Comparison of ENCODE assay signal across 2 cellular contexts in the genomic region with DNA sequence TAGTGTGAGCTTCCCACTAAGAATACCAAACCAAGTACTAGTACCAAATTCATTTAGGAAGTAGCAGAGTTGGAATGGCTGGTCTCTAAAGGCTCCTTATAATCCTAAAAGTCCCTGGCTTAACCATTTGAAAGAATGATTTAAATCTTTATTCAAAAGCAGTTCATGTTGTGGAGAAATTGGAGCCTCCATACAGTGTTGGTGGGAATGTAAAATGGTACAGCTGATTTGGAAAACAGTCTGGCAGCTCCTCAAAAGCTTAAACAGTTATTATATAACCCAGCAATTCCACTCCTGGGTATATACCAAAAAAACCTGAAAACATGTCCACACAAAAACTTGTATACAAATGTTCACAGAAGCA.
TF ChIP-seq lines count a peak whose summit lies in the region.

No MANE protein-coding gene starts in this region.

TF ChIP-seq in SK-N-SH, 30 proteins besides CTCF, POLR2A, EP300 and RAD21 (continued from another document):
- no peak for TF ChIP-seq REST (IDR thresholded peaks at IDR 0.05; ENCODE audit: low read depth, low read length)
- TF ChIP-seq IRF3 (IDR thresholded peaks at IDR 0.05; ENCODE audit: low read depth, low read length) = no peak
- TF ChIP-seq JUND (IDR thresholded peaks at IDR 0.05) = no peak
- TF ChIP-seq ELF1 (IDR thresholded peaks at IDR 0.05) = no peak
- no peak for TF ChIP-seq NFIC (IDR thresholded peaks at IDR 0.05; ENCODE audit: borderline replicate concordance)
- no peak for TF ChIP-seq FOSL2 (IDR thresholded peaks at IDR 0.05; ENCODE audit: borderline replicate concordance, low read depth)
- no peak for TF ChIP-seq YY1 (IDR thresholded peaks at IDR 0.05; ENCODE audit: low read depth)
- no peak for TF ChIP-seq MEF2A (IDR thresholded peaks at IDR 0.05; ENCODE audit: borderline replicate concordance, low read depth)
- no peak for TF ChIP-seq FOXJ3 (CRISPR knock-in tag; IDR thresholded peaks at IDR 0.05)
- TF ChIP-seq, protein P1, sequence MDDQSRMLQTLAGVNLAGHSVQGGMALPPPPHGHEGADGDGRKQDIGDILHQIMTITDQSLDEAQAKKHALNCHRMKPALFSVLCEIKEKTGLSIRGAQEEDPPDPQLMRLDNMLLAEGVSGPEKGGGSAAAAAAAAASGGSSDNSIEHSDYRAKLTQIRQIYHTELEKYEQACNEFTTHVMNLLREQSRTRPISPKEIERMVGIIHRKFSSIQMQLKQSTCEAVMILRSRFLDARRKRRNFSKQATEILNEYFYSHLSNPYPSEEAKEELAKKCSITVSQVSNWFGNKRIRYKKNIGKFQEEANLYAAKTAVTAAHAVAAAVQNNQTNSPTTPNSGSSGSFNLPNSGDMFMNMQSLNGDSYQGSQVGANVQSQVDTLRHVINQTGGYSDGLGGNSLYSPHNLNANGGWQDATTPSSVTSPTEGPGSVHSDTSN (IDR thresholded peaks at IDR 0.05) = no peak
- TF ChIP-seq SIN3A (IDR thresholded peaks at IDR 0.05; ENCODE audit: borderline replicate concordance, low read depth, low read length) = no peak

TF ChIP-seq in SK-N-SH treated with all-trans-retinoic acid at 6 μM for 48 hours, 23 proteins besides CTCF, POLR2A, EP300 and RAD21 (continued from another document):
- TF ChIP-seq, protein P2, sequence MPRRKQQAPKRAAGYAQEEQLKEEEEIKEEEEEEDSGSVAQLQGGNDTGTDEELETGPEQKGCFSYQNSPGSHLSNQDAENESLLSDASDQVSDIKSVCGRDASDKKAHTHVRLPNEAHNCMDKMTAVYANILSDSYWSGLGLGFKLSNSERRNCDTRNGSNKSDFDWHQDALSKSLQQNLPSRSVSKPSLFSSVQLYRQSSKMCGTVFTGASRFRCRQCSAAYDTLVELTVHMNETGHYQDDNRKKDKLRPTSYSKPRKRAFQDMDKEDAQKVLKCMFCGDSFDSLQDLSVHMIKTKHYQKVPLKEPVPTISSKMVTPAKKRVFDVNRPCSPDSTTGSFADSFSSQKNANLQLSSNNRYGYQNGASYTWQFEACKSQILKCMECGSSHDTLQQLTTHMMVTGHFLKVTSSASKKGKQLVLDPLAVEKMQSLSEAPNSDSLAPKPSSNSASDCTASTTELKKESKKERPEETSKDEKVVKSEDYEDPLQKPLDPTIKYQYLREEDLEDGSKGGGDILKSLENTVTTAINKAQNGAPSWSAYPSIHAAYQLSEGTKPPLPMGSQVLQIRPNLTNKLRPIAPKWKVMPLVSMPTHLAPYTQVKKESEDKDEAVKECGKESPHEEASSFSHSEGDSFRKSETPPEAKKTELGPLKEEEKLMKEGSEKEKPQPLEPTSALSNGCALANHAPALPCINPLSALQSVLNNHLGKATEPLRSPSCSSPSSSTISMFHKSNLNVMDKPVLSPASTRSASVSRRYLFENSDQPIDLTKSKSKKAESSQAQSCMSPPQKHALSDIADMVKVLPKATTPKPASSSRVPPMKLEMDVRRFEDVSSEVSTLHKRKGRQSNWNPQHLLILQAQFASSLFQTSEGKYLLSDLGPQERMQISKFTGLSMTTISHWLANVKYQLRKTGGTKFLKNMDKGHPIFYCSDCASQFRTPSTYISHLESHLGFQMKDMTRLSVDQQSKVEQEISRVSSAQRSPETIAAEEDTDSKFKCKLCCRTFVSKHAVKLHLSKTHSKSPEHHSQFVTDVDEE (CRISPR knock-in tag; IDR thresholded peaks at IDR 0.05) = no peak
- TF ChIP-seq OSR1 (CRISPR knock-in tag; IDR thresholded peaks at IDR 0.05) (no peak), ISL1 (CRISPR knock-in tag; IDR thresholded peaks at IDR 0.05) (no peak), TCF4 (CRISPR knock-in tag; IDR thresholded peaks at IDR 0.05; ENCODE audit: borderline replicate concordance) (no peak), TOX (CRISPR knock-in tag; IDR thresholded peaks at IDR 0.05; ENCODE audit: borderline replicate concordance) (no peak)
- TF ChIP-seq, protein P3, sequence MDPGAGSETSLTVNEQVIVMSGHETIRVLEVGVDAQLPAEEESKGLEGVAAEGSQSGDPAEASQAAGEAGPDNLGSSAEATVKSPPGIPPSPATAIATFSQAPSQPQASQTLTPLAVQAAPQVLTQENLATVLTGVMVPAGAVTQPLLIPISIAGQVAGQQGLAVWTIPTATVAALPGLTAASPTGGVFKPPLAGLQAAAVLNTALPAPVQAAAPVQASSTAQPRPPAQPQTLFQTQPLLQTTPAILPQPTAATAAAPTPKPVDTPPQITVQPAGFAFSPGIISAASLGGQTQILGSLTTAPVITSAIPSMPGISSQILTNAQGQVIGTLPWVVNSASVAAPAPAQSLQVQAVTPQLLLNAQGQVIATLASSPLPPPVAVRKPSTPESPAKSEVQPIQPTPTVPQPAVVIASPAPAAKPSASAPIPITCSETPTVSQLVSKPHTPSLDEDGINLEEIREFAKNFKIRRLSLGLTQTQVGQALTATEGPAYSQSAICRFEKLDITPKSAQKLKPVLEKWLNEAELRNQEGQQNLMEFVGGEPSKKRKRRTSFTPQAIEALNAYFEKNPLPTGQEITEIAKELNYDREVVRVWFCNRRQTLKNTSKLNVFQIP (CRISPR knock-in tag; IDR thresholded peaks at IDR 0.05; ENCODE audit: borderline replicate concordance, low read depth) = no peak
